ENCODE assay signal across 7 cellular contexts in genomic region chr7:132249591-132249971, GRCh38.
DNase-seq lines count a peak whose midpoint lies in the region; ATAC-seq and TF ChIP-seq lines count a peak whose summit lies in the region.

No MANE protein-coding gene starts in this region.

- no peak overlapping the region for H3K4me3 ChIP-seq in GM12865 (ENCODE audit: low read depth, low read length)

- H3K9me3 Mint-ChIP-seq in endothelial cell (ENCODE audit: unreplicated experiment) (no peaks in the 10 kb centered on the region), progenitor cell of endocrine pancreas (ENCODE audit: low read depth) (peaks cover 4% of the 10 kb centered on the region)
- H3K9me3 Mint-ChIP-seq in activated T-helper 17 cell treated with anti-CD3 and anti-CD28 coated beads, Interleukin-2, amount 50 U/mL, for 72 hours, result peaks cover 7% of the 10 kb centered on the region

- H3K4me3 Mint-ChIP-seq in endothelial cell (ENCODE audit: unreplicated experiment) (no peak overlapping the region), progenitor cell of endocrine pancreas (ENCODE audit: low read depth) (no peak overlapping the region)
- H3K4me3 Mint-ChIP-seq in activated T-helper 17 cell treated with anti-CD3 and anti-CD28 coated beads, Interleukin-2, amount 50 U/mL, for 72 hours, result no peak overlapping the region

- DNase-seq in GM12865 (ENCODE audit: low read depth), result peak; percentile 6
- DNase-seq in NCI-H446 treated with DMSO at 0.1 percent for 48 hours (lab: John Stamatoyannopoulos, UW), result peak; percentile 40
- peak; percentile 41 for DNase-seq in endothelial cell (ENCODE audit: low spot score)
- no peak for DNase-seq in progenitor cell of endocrine pancreas (ENCODE audit: low spot score, unreplicated experiment)
- no peak for DNase-seq in NCI-H2107 treated with DMSO at 0.1 percent for 48 hours (lab: John Stamatoyannopoulos, UW; ENCODE audit: unreplicated experiment)
- no peak for DNase-seq in T1000 (lab: John Stamatoyannopoulos, UW)

- no peak for TF ChIP-seq CTCF in GM12865 (IDR thresholded peaks at IDR 0.05; ENCODE audit: insufficient read depth, low read depth, low read length, missing control alignments)
- no peak for TF ChIP-seq CTCF in endothelial cell (IDR thresholded peaks at IDR 0.05; ENCODE audit: unreplicated experiment)
- TF ChIP-seq CTCF in progenitor cell of endocrine pancreas (IDR thresholded peaks at IDR 0.05; ENCODE audit: unreplicated experiment), result peak; percentile 38

- no peaks in the 10 kb centered on the region for H3K36me3 Mint-ChIP-seq in endothelial cell (ENCODE audit: low read depth, unreplicated experiment)
- no peaks in the 10 kb centered on the region for H3K36me3 Mint-ChIP-seq in progenitor cell of endocrine pancreas (ENCODE audit: insufficient read depth)
- H3K36me3 Mint-ChIP-seq in activated T-helper 17 cell treated with anti-CD3 and anti-CD28 coated beads, Interleukin-2, amount 50 U/mL, for 72 hours (ENCODE audit: low read depth), result no peaks in the 10 kb centered on the region

- ATAC-seq in activated T-helper 17 cell treated with anti-CD3 and anti-CD28 coated beads, Interleukin-2, amount 50 U/mL, for 72 hours (replicated peaks), result no peak

- H3K27ac Mint-ChIP-seq in endothelial cell (ENCODE audit: unreplicated experiment) (no peak overlapping the region), progenitor cell of endocrine pancreas (no peak overlapping the region)
- no peak overlapping the region for H3K27ac Mint-ChIP-seq in activated T-helper 17 cell treated with anti-CD3 and anti-CD28 coated beads, Interleukin-2, amount 50 U/mL, for 72 hours

- H3K27me3 Mint-ChIP-seq in endothelial cell (ENCODE audit: unreplicated experiment), result no peaks in the 10 kb centered on the region
- no peaks in the 10 kb centered on the region for H3K27me3 Mint-ChIP-seq in progenitor cell of endocrine pancreas
- H3K27me3 Mint-ChIP-seq in activated T-helper 17 cell treated with anti-CD3 and anti-CD28 coated beads, Interleukin-2, amount 50 U/mL, for 72 hours, result peaks cover 6% of the 10 kb centered on the region

- H3K4me1 Mint-ChIP-seq in endothelial cell (ENCODE audit: unreplicated experiment) (peaks cover 4% of the 10 kb centered on the region), progenitor cell of endocrine pancreas (ENCODE audit: low read depth) (peaks cover 14% of the 10 kb centered on the region)
- H3K4me1 Mint-ChIP-seq in activated T-helper 17 cell treated with anti-CD3 and anti-CD28 coated beads, Interleukin-2, amount 50 U/mL, for 72 hours, result no peaks in the 10 kb centered on the region

Comparison
In these comparisons a context has a peak if more than half of its experiments do, and no peak if none do; other contexts are left out.
1. DNase-seq: peak in GM12865 (single experiment), NCI-H446 treated with DMSO at 0.1 percent for 48 hours (single experiment) and endothelial cell (single experiment); none in progenitor cell of endocrine pancreas (single experiment), NCI-H2107 treated with DMSO at 0.1 percent for 48 hours (single experiment) and T1000 (single experiment).